ENCODE assay signal across 16 cellular contexts in genomic region chr1:68270993-68271392, GRCh38. TPM values are rescaled to one million over a fixed set of nuclear protein-coding genes. Genes with fewer than 3 reads are reported as not detected.
"Had no signal": no experiment of that assay in that cellular context is flagged by ENCODE, and none has a peak within 500 bp of the region (broad histone marks: within the 10 kb centered on the region; RNA-seq: fewer than 3 reads in every experiment).

No MANE protein-coding gene starts in this region.

- ATAC-seq: activated naive CD8-positive, alpha-beta T cell treated with anti-CD3 and anti-CD28 coated beads, Interleukin-2, amount 50 U/mL, for 24 hours; activated T-helper 17 cell treated with anti-CD3 and anti-CD28 coated beads, Interleukin-2, amount 50 U/mL, for 72 hours; psoas muscle; stimulated activated naive CD8-positive, alpha-beta T cell treated with anti-CD3 and anti-CD28 coated beads, Interleukin-15, amount 100 ng/mL, for 72 hours had no signal

- H3K4me1 ChIP-seq: breast epithelium, psoas muscle, right lobe of liver, testis, upper lobe of left lung had no signal

- H3K4me1 Mint-ChIP-seq: activated naive CD8-positive, alpha-beta T cell treated with anti-CD3 and anti-CD28 coated beads, Interleukin-2, amount 50 U/mL, for 24 hours; activated T-helper 17 cell treated with anti-CD3 and anti-CD28 coated beads, Interleukin-2, amount 50 U/mL, for 72 hours; stimulated activated naive CD8-positive, alpha-beta T cell treated with anti-CD3 and anti-CD28 coated beads, Interleukin-15, amount 100 ng/mL, for 72 hours had no signal

- H3K9me3 Mint-ChIP-seq: activated naive CD4-positive, alpha-beta T cell treated with anti-CD3 and anti-CD28 coated beads for 36 hours; activated naive CD8-positive, alpha-beta T cell treated with anti-CD3 and anti-CD28 coated beads, Interleukin-2, amount 50 U/mL, for 24 hours; activated T-helper 17 cell treated with anti-CD3 and anti-CD28 coated beads, Interleukin-2, amount 50 U/mL, for 72 hours; endodermal cell; stimulated activated naive CD8-positive, alpha-beta T cell treated with anti-CD3 and anti-CD28 coated beads, Interleukin-15, amount 100 ng/mL, for 72 hours had no signal

- H3K27ac Mint-ChIP-seq: activated naive CD4-positive, alpha-beta T cell treated with anti-CD3 and anti-CD28 coated beads for 36 hours; activated naive CD8-positive, alpha-beta T cell treated with anti-CD3 and anti-CD28 coated beads, Interleukin-2, amount 50 U/mL, for 24 hours; activated T-helper 17 cell treated with anti-CD3 and anti-CD28 coated beads, Interleukin-2, amount 50 U/mL, for 72 hours; endodermal cell; stimulated activated naive CD8-positive, alpha-beta T cell treated with anti-CD3 and anti-CD28 coated beads, Interleukin-15, amount 100 ng/mL, for 72 hours had no signal

- H3K27me3 Mint-ChIP-seq: activated naive CD8-positive, alpha-beta T cell treated with anti-CD3 and anti-CD28 coated beads, Interleukin-2, amount 50 U/mL, for 24 hours; activated T-helper 17 cell treated with anti-CD3 and anti-CD28 coated beads, Interleukin-2, amount 50 U/mL, for 72 hours; stimulated activated naive CD8-positive, alpha-beta T cell treated with anti-CD3 and anti-CD28 coated beads, Interleukin-15, amount 100 ng/mL, for 72 hours had no signal

- H3K4me3 ChIP-seq: breast epithelium, psoas muscle, right lobe of liver, testis, upper lobe of left lung had no signal

- DNase-seq: activated CD4-positive, CD25-positive, alpha-beta regulatory T cell treated with anti-CD3 and anti-CD28 coated beads, Interleukin-2, amount 50 U/mL, for 72 hours; activated naive CD4-positive, alpha-beta T cell treated with anti-CD3 and anti-CD28 coated beads for 36 hours; activated naive CD8-positive, alpha-beta T cell treated with anti-CD3 and anti-CD28 coated beads, Interleukin-2, amount 50 U/mL, for 24 hours; aorta; endodermal cell; erythroblast; glutamatergic neuron; kidney glomerular epithelial cell; psoas muscle; right lobe of liver; stimulated activated naive CD8-positive, alpha-beta T cell treated with anti-CD3 and anti-CD28 coated beads, Interleukin-15, amount 100 ng/mL, for 72 hours; testis; upper lobe of left lung had no signal

- H3K36me3 ChIP-seq: breast epithelium, right lobe of liver, upper lobe of left lung had no signal

- H3K4me3 Mint-ChIP-seq: activated naive CD4-positive, alpha-beta T cell treated with anti-CD3 and anti-CD28 coated beads for 36 hours; activated naive CD8-positive, alpha-beta T cell treated with anti-CD3 and anti-CD28 coated beads, Interleukin-2, amount 50 U/mL, for 24 hours; activated T-helper 17 cell treated with anti-CD3 and anti-CD28 coated beads, Interleukin-2, amount 50 U/mL, for 72 hours; endodermal cell; stimulated activated naive CD8-positive, alpha-beta T cell treated with anti-CD3 and anti-CD28 coated beads, Interleukin-15, amount 100 ng/mL, for 72 hours had no signal

- H3K27me3 ChIP-seq: breast epithelium, right lobe of liver, testis, upper lobe of left lung had no signal

- H3K27ac ChIP-seq: breast epithelium, psoas muscle, right lobe of liver, testis, upper lobe of left lung had no signal

- H3K9me3 ChIP-seq: breast epithelium, psoas muscle, right lobe of liver, testis, upper lobe of left lung had no signal

RNA-seq across cellular contexts. Expression of gene WLS, which starts 38.7 kb away (rescaled TPM):
- total RNA-seq: activated naive CD4-positive, alpha-beta T cell treated with anti-CD3 and anti-CD28 coated beads for 36 hours; T-helper 2 cell treated with Interferon-gamma antibody and Interleukin-4, amounts not matched to agents 100 ng/mL and 5 ng/mL, for 36 hours had no signal
